Comparison of ENCODE assay signal across 7 cellular contexts in the genomic region with DNA sequence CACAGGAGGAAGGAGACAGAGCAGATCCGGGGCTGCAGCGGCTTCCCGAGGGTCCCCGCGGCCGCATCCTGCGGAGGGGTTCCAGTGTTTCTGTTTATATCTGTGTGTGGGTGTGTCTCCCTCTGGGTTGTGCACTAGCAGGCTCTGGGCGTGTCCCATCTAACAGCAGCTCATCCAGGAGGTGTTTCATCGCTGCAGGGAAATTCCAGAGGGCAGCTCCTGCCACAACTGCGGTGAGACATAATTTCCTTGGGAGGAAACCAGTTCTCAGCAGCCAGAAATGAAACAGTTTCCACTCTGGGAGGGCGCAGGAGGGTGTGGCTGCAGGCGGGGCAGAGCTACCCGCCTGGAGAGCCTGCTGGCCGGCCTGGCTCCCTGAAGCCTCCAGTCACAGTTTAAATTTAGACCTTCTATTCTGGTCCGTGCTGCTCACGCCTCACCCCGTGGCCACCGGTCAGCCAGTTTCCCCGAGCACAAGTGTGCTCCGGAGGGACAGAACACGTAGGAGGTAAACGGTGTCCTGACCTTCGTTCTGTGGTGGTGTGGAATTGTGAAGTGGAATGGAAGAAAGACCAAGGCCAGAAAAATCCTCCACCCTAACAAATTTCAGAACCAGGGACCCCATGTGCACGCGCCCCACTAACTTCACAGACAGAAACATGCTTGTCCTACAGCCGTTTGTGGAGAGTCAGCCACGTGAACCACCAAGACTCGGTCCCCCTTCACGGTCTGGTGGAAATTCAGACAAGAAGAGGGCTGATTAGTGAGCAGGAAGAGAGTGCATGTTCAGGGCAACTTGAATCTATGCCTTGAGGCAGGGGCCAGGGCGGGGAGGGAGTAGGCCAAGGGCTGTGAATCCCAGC.
DNase-seq lines count a peak whose midpoint lies in the region; ATAC-seq lines count a peak whose summit lies in the region.

No MANE protein-coding gene starts in this region.

- ATAC-seq in GM18867 (IDR thresholded peaks at IDR 0.05; ENCODE audit: unreplicated experiment) (peak; percentile 49), GM18858 (IDR thresholded peaks at IDR 0.05; ENCODE audit: unreplicated experiment) (no peak)

- DNase-seq in HPDE6-E6E7 (ENCODE audit: extremely low spot score) = peak; percentile 98
- peak; percentile 95 for DNase-seq in SW480 (ENCODE audit: low spot score)
- peak; percentile 97 for DNase-seq in amniotic stem cell (lab: John Stamatoyannopoulos, UW)
- DNase-seq in hepatic stellate cell (ENCODE audit: low spot score) = peak; percentile 96
- peak; percentile 45 for DNase-seq in stimulated activated CD4-positive, alpha-beta T cell treated with anti-CD3 and anti-CD28 coated beads, Interleukin-12 subunit alpha, Interleukin-12 subunit beta, amount 100 ng/mL, for 4 hours

Comparison
In these comparisons a context has a peak if more than half of its experiments do, and no peak if none do; other contexts are left out.
1. DNase-seq: peak in every context shown above with its lines; median percentile 98 in HPDE6-E6E7; 97 in amniotic stem cell; 96 in hepatic stellate cell; 95 in SW480; 45 in stimulated activated CD4-positive, alpha-beta T cell treated with anti-CD3 and anti-CD28 coated beads, Interleukin-12 subunit alpha, Interleukin-12 subunit beta, amount 100 ng/mL, for 4 hours.